ENCODE assay signal across 19 cellular contexts in genomic region chr5:31283326-31283725, GRCh38.
DNase-seq lines count a peak whose midpoint lies in the region; ATAC-seq and TF ChIP-seq lines count a peak whose summit lies in the region.
"Had no signal": no experiment of that assay in that cellular context is flagged by ENCODE, and none has a peak within 500 bp of the region (broad histone marks: within the 10 kb centered on the region; RNA-seq: fewer than 3 reads in every experiment).

No MANE protein-coding gene starts in this region.

- intact Hi-C loops in adrenal gland (cut with DNase I), result no loop called here

- ATAC-seq in GM21381 (IDR thresholded peaks at IDR 0.05; ENCODE audit: unreplicated experiment), result no peak
- ATAC-seq: CD8-positive, alpha-beta T cell; HCT116 had no signal

- H3K27me3 ChIP-seq in adrenal gland (no peaks in the 10 kb centered on the region), brain microvascular endothelial cell (replicated peaks) (no peaks in the 10 kb centered on the region)
- H3K27me3 ChIP-seq: BLaER1 had no signal

- in situ Hi-C loops in brain microvascular endothelial cell (cut with HindIII; ENCODE audit: low pct_ligation_motif_present, low sequenced_read_pairs), result no loop called here

- no peaks in the 10 kb centered on the region for H3K9me3 ChIP-seq in adrenal gland (replicated peaks in 1 of 3)
- H3K9me3 ChIP-seq: BLaER1 had no signal

- no peak for TF ChIP-seq CTCF in adrenal gland (IDR thresholded peaks at IDR 0.05)
- TF ChIP-seq CTCF in brain microvascular endothelial cell (IDR thresholded peaks at IDR 0.05; ENCODE audit: low read depth, low read length, missing control alignments), result no peak

- H3K36me3 ChIP-seq in adrenal gland (replicated peaks in 1 of 2) (no peaks in the 10 kb centered on the region), brain microvascular endothelial cell (replicated peaks) (no peaks in the 10 kb centered on the region)
- H3K36me3 ChIP-seq: BLaER1 had no signal

- no peak for TF ChIP-seq POLR2A in adrenal gland (IDR thresholded peaks at IDR 0.05)

- H3K4me1 ChIP-seq in adrenal gland (replicated peaks in 1 of 2), result peaks cover 14 to 18% of the 10 kb centered on the region in 2 donors
- H3K4me1 ChIP-seq: BLaER1, Caco-2 had no signal

- DNase-seq in HCEC 1CT (peak; percentile 23), adrenal gland (peak in 5 of 7 donors; percentile 27 to 55 (median 40)), brain microvascular endothelial cell (peak; percentile 24), iris pigment epithelial cell (ENCODE audit: low read depth) (peak; percentile 49), NCI-H82 (lab: John Stamatoyannopoulos, UW) (no peak), ureter (ENCODE audit: low spot score) (no peak), inferior parietal cortex (ENCODE audit: extremely low spot score) (no peak)
- DNase-seq: Caco-2; CD4-positive, CD25-positive, alpha-beta regulatory T cell; CD8-positive, alpha-beta T cell; DMS153; DND-41; GM23248; H7 had no signal

- H3K27ac ChIP-seq in adrenal gland (peak overlapping the region in 1 of 5 donors; percentile 34), brain microvascular endothelial cell (peak overlapping the region; percentile 11)
- H3K27ac ChIP-seq: 22Rv1, BLaER1, C4-2B, GM23248 had no signal

- 15 to 21% (median 19%) methylated on average over 3 of the region's 3 CpGs for WGBS in adrenal gland, 4 donors

- no peak overlapping the region for H3K4me3 ChIP-seq in adrenal gland
- no peak overlapping the region for H3K4me3 ChIP-seq in brain microvascular endothelial cell (ENCODE audit: low read depth, low read length)
- H3K4me3 ChIP-seq: BLaER1, GM23248 had no signal

Comparison
In these comparisons a context has a peak if more than half of its experiments do, and no peak if none do; other contexts are left out.
1. DNase-seq: peak in HCEC 1CT (single experiment), adrenal gland (5 of 7), brain microvascular endothelial cell (single experiment) and iris pigment epithelial cell (single experiment); none in NCI-H82 (single experiment), ureter (single experiment) and inferior parietal cortex (single experiment).